In genomic region chr7:127447326-127447945, GRCh38 we compare ENCODE assay signal across 8 cellular contexts. TPM values are rescaled to one million over a fixed set of nuclear protein-coding genes. Genes with fewer than 3 reads are reported as not detected.
DNase-seq lines count a peak whose midpoint lies in the region; ATAC-seq and FAIRE-seq lines count a peak whose summit lies in the region.

No MANE protein-coding gene starts in this region.

- H3K27ac Mint-ChIP-seq in activated naive CD4-positive, alpha-beta T cell treated with anti-CD3 and anti-CD28 coated beads for 36 hours, result no peak overlapping the region

- H3K27me3 Mint-ChIP-seq in activated naive CD4-positive, alpha-beta T cell treated with anti-CD3 and anti-CD28 coated beads for 36 hours (ENCODE audit: low read depth), result no peaks in the 10 kb centered on the region

- H3K9me3 Mint-ChIP-seq in activated naive CD4-positive, alpha-beta T cell treated with anti-CD3 and anti-CD28 coated beads for 36 hours, result peaks cover 8% of the 10 kb centered on the region

- H3K4me3 Mint-ChIP-seq in activated naive CD4-positive, alpha-beta T cell treated with anti-CD3 and anti-CD28 coated beads for 36 hours, result no peak overlapping the region

- peak; percentile 54 for DNase-seq in Daoy (ENCODE audit: low read depth)
- DNase-seq in RCC 7860 (ENCODE audit: low spot score), result peak; percentile 77
- peak; percentile 52 for DNase-seq in activated naive CD4-positive, alpha-beta T cell treated with anti-CD3 and anti-CD28 coated beads for 36 hours
- DNase-seq in kidney tubule cell (ENCODE audit: low spot score), result peak; percentile 85
- peak; percentile 6 to 10 for DNase-seq in stimulated activated CD8-positive, alpha-beta memory T cell treated with anti-CD3 and anti-CD28 coated beads, Interleukin-7, amount 100 ng/mL, for 1 hour (ENCODE audit: low read depth in 2 of 2)
- no peak for DNase-seq in Ammon's horn (ENCODE audit: low spot score)

- peaks cover 1% of the 10 kb centered on the region for H3K36me3 Mint-ChIP-seq in activated naive CD4-positive, alpha-beta T cell treated with anti-CD3 and anti-CD28 coated beads for 36 hours (ENCODE audit: low read depth)

- CTCF ChIA-PET in activated naive CD4-positive, alpha-beta T cell treated with anti-CD3 and anti-CD28 coated beads for 36 hours (lab: Charles Lee), result interaction anchor here (0.6 to 1.7 kb wide), 20 partner anchors 9 to 207 kb away, joined by 3 to 14 read pairs (median 4); partner anchors contain the start of gene GCC1

- FAIRE-seq in RCC 7860 (lab: Jason Lieb, UNC), result peak; percentile 16

- intact Hi-C loops in activated naive CD4-positive, alpha-beta T cell treated with anti-CD3 and anti-CD28 coated beads for 36 hours (cut with micrococcal nuclease), result loop anchor here (1.0 to 5.0 kb wide), 3 partner anchors 100 to 645 kb away; no protein-coding TSS in a partner anchor

- peaks cover 15% of the 10 kb centered on the region for H3K4me1 Mint-ChIP-seq in activated naive CD4-positive, alpha-beta T cell treated with anti-CD3 and anti-CD28 coated beads for 36 hours (ENCODE audit: low read depth)

- ATAC-seq in GM21360 (IDR thresholded peaks at IDR 0.05; ENCODE audit: unreplicated experiment) (peak; percentile 100), HG03521 (IDR thresholded peaks at IDR 0.05; ENCODE audit: unreplicated experiment) (peak; percentile 100)

RNA-seq across cellular contexts. Expression of gene ZNF800, which starts 54.9 kb away (rescaled TPM):
- 17.2 and 22.3 TPM in 2 replicates for total RNA-seq in Daoy (2014; rRNA removed; shearing (Covaris generic))
- 10 to 100 TPM; 18.2 to 19.5 TPM for total RNA-seq in activated naive CD4-positive, alpha-beta T cell treated with anti-CD3 and anti-CD28 coated beads for 36 hours
